Comparison of ENCODE assay signal across 1 cellular context in genomic region chr22:37607010-37607911, GRCh38.
A peak's percentile ranks its signal among the peaks of the same experiment; 100 is the strongest.
TF ChIP-seq lines count a peak whose summit lies in the region.

No MANE protein-coding gene starts in this region.

TF ChIP-seq in HepG2, 621 proteins besides CTCF, POLR2A, EP300 and RAD21 (continued from another document and continues in another):
- TF ChIP-seq DDIT3 (CRISPR knock-in tag; IDR thresholded peaks at IDR 0.05) (no peak), POGZ (CRISPR knock-in tag; IDR thresholded peaks at IDR 0.05) (no peak), ZNF878 (CRISPR knock-in tag; IDR thresholded peaks at IDR 0.05) (no peak), ZNF780A (CRISPR knock-in tag; IDR thresholded peaks at IDR 0.05) (no peak), SOX6 (IDR thresholded peaks at IDR 0.05) (no peak), SOX6 (CRISPR knock-in tag; IDR thresholded peaks at IDR 0.05) (peak; percentile 34; the same call in 1 of the 2 replicates), SALL1 (CRISPR knock-in tag; IDR thresholded peaks at IDR 0.05) (peak; percentile 46), RNF219 (CRISPR knock-in tag; IDR thresholded peaks at IDR 0.05) (no peak), CREB1 (IDR thresholded peaks at IDR 0.05) (no peak; the same call in 1 of the 2 replicates), CREB1 (CRISPR knock-in tag; IDR thresholded peaks at IDR 0.05) (peak; percentile 66), ZFP36L1 (CRISPR knock-in tag; IDR thresholded peaks at IDR 0.05) (peak; percentile 21; the same call in 1 of the 2 replicates), NFE2L1 (CRISPR knock-in tag; IDR thresholded peaks at IDR 0.05; ENCODE audit: borderline replicate concordance) (no peak), ATF1 (CRISPR knock-in tag; IDR thresholded peaks at IDR 0.05) (peak; percentile 39; the same call in 1 of the 2 replicates), TCF7L2 (IDR thresholded peaks at IDR 0.05; ENCODE audit: low read depth, low read length) (no peak), ZNF7 (CRISPR knock-in tag; IDR thresholded peaks at IDR 0.05) (no peak), ZNF615 (CRISPR knock-in tag; IDR thresholded peaks at IDR 0.05; ENCODE audit: borderline replicate concordance) (no peak), FOXP1 (IDR thresholded peaks at IDR 0.05) (no peak), FOXP1 (CRISPR knock-in tag; IDR thresholded peaks at IDR 0.05) (no peak), TARDBP (CRISPR knock-in tag; IDR thresholded peaks at IDR 0.05) (0 out of 2 replicates have a peak, but pooled peaks have one; percentile 38), ZNF891 (CRISPR knock-in tag; IDR thresholded peaks at IDR 0.05) (no peak), PBX2 (CRISPR knock-in tag; IDR thresholded peaks at IDR 0.05) (no peak), PHF20 (CRISPR knock-in tag; IDR thresholded peaks at IDR 0.05) (no peak), AFF4 (CRISPR knock-in tag; IDR thresholded peaks at IDR 0.05) (no peak), MYPOP (CRISPR knock-in tag; IDR thresholded peaks at IDR 0.05) (no peak), ELF4 (CRISPR knock-in tag; IDR thresholded peaks at IDR 0.05; ENCODE audit: borderline replicate concordance) (no peak), ZBTB10 (CRISPR knock-in tag; IDR thresholded peaks at IDR 0.05; ENCODE audit: borderline replicate concordance) (no peak), MYC (CRISPR knock-in tag; IDR thresholded peaks at IDR 0.05; ENCODE audit: borderline replicate concordance) (peak; percentile 60; the same call in 1 of the 2 replicates), RFXANK (CRISPR knock-in tag; IDR thresholded peaks at IDR 0.05) (no peak), STAG1 (CRISPR knock-in tag; IDR thresholded peaks at IDR 0.05) (peak; percentile 80), TMF1 (CRISPR knock-in tag; IDR thresholded peaks at IDR 0.05; ENCODE audit: low read depth) (no peak), KLF12 (CRISPR knock-in tag; IDR thresholded peaks at IDR 0.05; ENCODE audit: borderline replicate concordance) (no peak), MAFF (IDR thresholded peaks at IDR 0.05; ENCODE audit: low read depth, low read length) (no peak), REXO4 (CRISPR knock-in tag; IDR thresholded peaks at IDR 0.05; ENCODE audit: borderline replicate concordance) (no peak), RFX1 (IDR thresholded peaks at IDR 0.05) (no peak), ZNF513 (CRISPR knock-in tag; conservative IDR thresholded peaks at IDR 0.05) (no peak), BCL6 (CRISPR knock-in tag; IDR thresholded peaks at IDR 0.05) (no peak), NR0B2 (CRISPR knock-in tag; IDR thresholded peaks at IDR 0.05) (no peak), SOX13 (IDR thresholded peaks at IDR 0.05) (no peak), SOX13 (CRISPR knock-in tag; conservative IDR thresholded peaks at IDR 0.05 in 1 of 2, IDR thresholded peaks at IDR 0.05 in 1 of 2) (peak in 1 of 2 experiments; percentile 34; a peak in 1 of 4 replicates), ZNF382 (CRISPR knock-in tag; IDR thresholded peaks at IDR 0.05; ENCODE audit: borderline replicate concordance) (no peak), HMG20B (CRISPR knock-in tag; conservative IDR thresholded peaks at IDR 0.05) (no peak), ZBTB7B (CRISPR knock-in tag; IDR thresholded peaks at IDR 0.05) (peak; percentile 73; the same call in 1 of the 2 replicates), DR1 (CRISPR knock-in tag; IDR thresholded peaks at IDR 0.05) (no peak), BORCS8-MEF2B (CRISPR knock-in tag; IDR thresholded peaks at IDR 0.05) (no peak), CENPT (CRISPR knock-in tag; IDR thresholded peaks at IDR 0.05; ENCODE audit: low read depth) (no peak), ZNF576 (CRISPR knock-in tag; IDR thresholded peaks at IDR 0.05) (peak; percentile 99), PHF8 (CRISPR knock-in tag; IDR thresholded peaks at IDR 0.05) (peak; percentile 49; the same call in 1 of the 2 replicates), TOE1 (CRISPR knock-in tag; IDR thresholded peaks at IDR 0.05) (no peak), TEF (CRISPR knock-in tag; IDR thresholded peaks at IDR 0.05) (no peak), GMEB2 (CRISPR knock-in tag; IDR thresholded peaks at IDR 0.05; ENCODE audit: low read depth) (no peak)
